ENCODE assay signal across 18 cellular contexts in genomic region chr5:179310439-179311090, GRCh38. TPM values are rescaled to one million over a fixed set of nuclear protein-coding genes. Genes with fewer than 3 reads are reported as not detected.
DNase-seq lines count a peak whose midpoint lies in the region; ATAC-seq and TF ChIP-seq lines count a peak whose summit lies in the region.
"Had no signal": no experiment of that assay in that cellular context is flagged by ENCODE, and none has a peak within 500 bp of the region (broad histone marks: within the 10 kb centered on the region; RNA-seq: fewer than 3 reads in every experiment).

No MANE protein-coding gene starts in this region.

- no peak overlapping the region for H2BK15ac ChIP-seq in IMR-90 (ENCODE audit: low read depth, low read length)

- H3K27ac Mint-ChIP-seq in stimulated activated effector memory CD8-positive, alpha-beta T cell treated with anti-CD3 and anti-CD28 coated beads, Interleukin-12 subunit alpha, Interleukin-12 subunit beta, amount 100 ng/mL, for 72 hours: no peak overlapping the region

- H3K27me3 ChIP-seq in right atrium auricular region (no peaks in the 10 kb centered on the region), IMR-90 (ENCODE audit: control insufficient read depth, insufficient read depth, low read length) (no peaks in the 10 kb centered on the region)

- H3K56ac ChIP-seq in IMR-90 (ENCODE audit: extremely low read depth, insufficient read depth, low read length): no peak overlapping the region

- no peaks in the 10 kb centered on the region for H3K9me3 Mint-ChIP-seq in stimulated activated effector memory CD8-positive, alpha-beta T cell treated with anti-CD3 and anti-CD28 coated beads, Interleukin-12 subunit alpha, Interleukin-12 subunit beta, amount 100 ng/mL, for 72 hours

- H3K9me3 ChIP-seq in right atrium auricular region: peaks cover 0 to 14% of the 10 kb centered on the region in 2 donors
- peaks cover 3% of the 10 kb centered on the region; the same call in 1 of the 2 replicates for H3K9me3 ChIP-seq in IMR-90 (ENCODE audit: control insufficient read depth, insufficient read depth, low read length)
- no peaks in the 10 kb centered on the region for H3K9me3 ChIP-seq in mucosa of descending colon
- H3K9me3 ChIP-seq: HAP-1 had no signal

- no peak overlapping the region for H3K27ac ChIP-seq in right atrium auricular region
- H3K27ac ChIP-seq in IMR-90 (ENCODE audit: insufficient read depth, low read length): no peak overlapping the region
- H3K27ac ChIP-seq: KMS-11, PC-9 had no signal

- peaks cover 14% of the 10 kb centered on the region; the same call in 1 of the 2 replicates for H3K9me1 ChIP-seq in IMR-90 (ENCODE audit: insufficient read depth, low read length)

- TF ChIP-seq POLR2A in IMR-90 (IDR thresholded peaks at IDR 0.05; ENCODE audit: low read depth, low read length): no peak

- no peak overlapping the region for H3K14ac ChIP-seq in IMR-90 (replicated peaks; ENCODE audit: low read depth, low read length)

- H3K23ac ChIP-seq in IMR-90 (ENCODE audit: low read depth, low read length): no peak overlapping the region

- CTCF ChIA-PET in IMR-90 (lab: Yijun Ruan, JAX): no interaction called here

- H2BK20ac ChIP-seq in IMR-90 (ENCODE audit: low read depth, low read length): no peak overlapping the region

- 75% methylated on average over 2 of the region's 9 CpGs; no CpG with 5 or more reads in 1 of the 2 experiments for WGBS in IMR-90 (ENCODE audit: extremely low coverage in 2 of 2, insufficient read length in 1 of 2), 2 experiments

- H2BK5ac ChIP-seq in IMR-90 (ENCODE audit: low read depth, low read length, poor library complexity, severe bottlenecking): no peak overlapping the region

- ATAC-seq in Right ventricle myocardium inferior (no peak), IMR-90 (ENCODE audit: low read depth) (no peak), mucosa of descending colon (no peak)
- peak; percentile 3 for ATAC-seq in stimulated activated effector memory CD8-positive, alpha-beta T cell treated with anti-CD3 and anti-CD28 coated beads, Interleukin-12 subunit alpha, Interleukin-12 subunit beta, amount 100 ng/mL, for 72 hours

- dilution Hi-C loops in IMR-90 (cut with HindIII; ENCODE audit: low sequenced_read_pairs, unreplicated experiment): no loop called here

- POLR2A ChIA-PET in IMR-90 (lab: Charles Lee; ENCODE audit: unreplicated experiment): no interaction called here

- no peak overlapping the region for H4K91ac ChIP-seq in IMR-90 (ENCODE audit: insufficient read depth, low read depth, low read length)

- no peak overlapping the region for H3K4me2 ChIP-seq in IMR-90 (ENCODE audit: low read depth, low read length)
- H3K4me2 ChIP-seq: KMS-11, PC-9 had no signal

- no peak overlapping the region for H3K4me3 Mint-ChIP-seq in stimulated activated effector memory CD8-positive, alpha-beta T cell treated with anti-CD3 and anti-CD28 coated beads, Interleukin-12 subunit alpha, Interleukin-12 subunit beta, amount 100 ng/mL, for 72 hours

- no peak overlapping the region for H2BK120ac ChIP-seq in IMR-90 (ENCODE audit: low read depth, low read length)

- intact Hi-C loops in Right ventricle myocardium inferior (cut with DNase I) (no loop called here), IMR-90 (cut with micrococcal nuclease) (no loop called here), mucosa of descending colon (cut with DNase I, micrococcal nuclease) (no loop called here)

- H3K9ac ChIP-seq in IMR-90 (ENCODE audit: low read depth, low read length): no peak overlapping the region
- H3K9ac ChIP-seq: KMS-11 had no signal

- H3K79me1 ChIP-seq in IMR-90 (ENCODE audit: low read depth in 1 of 2, low read length in 2 of 2): peaks cover 5 to 57% of the 10 kb centered on the region in 2 experiments; a peak in 3 of 4 replicates

- H4K5ac ChIP-seq in IMR-90 (ENCODE audit: low read depth, low read length): no peak overlapping the region

- H3K36me3 ChIP-seq in right atrium auricular region (no peaks in the 10 kb centered on the region), IMR-90 (ENCODE audit: control insufficient read depth, insufficient read depth, low read length) (no peaks in the 10 kb centered on the region), mucosa of descending colon (ENCODE audit: low read depth) (no peaks in the 10 kb centered on the region)
- H3K36me3 ChIP-seq: HAP-1 had no signal

- peak; percentile 46 for DNase-seq in Right ventricle myocardium inferior (ENCODE audit: missing footprints)
- DNase-seq in right atrium auricular region (ENCODE audit: low spot score): no peak
- no peak for DNase-seq in IMR-90
- DNase-seq in mucosa of descending colon: peak in 2 of 3 donors; percentile 8 to 29
- DNase-seq in stimulated activated effector memory CD8-positive, alpha-beta T cell treated with anti-CD3 and anti-CD28 coated beads, Interleukin-12 subunit alpha, Interleukin-12 subunit beta, amount 100 ng/mL, for 72 hours (ENCODE audit: low spot score in 2 of 2): no peak
- DNase-seq in DMS114 treated with DMSO at 0.1 percent for 48 hours (lab: John Stamatoyannopoulos, UW; ENCODE audit: unreplicated experiment): no peak
- no peak for DNase-seq in OCI-M1 (lab: John Stamatoyannopoulos, UW)
- DNase-seq in foreskin fibroblast: no peak
- DNase-seq: C1 segment of cervical spinal cord, DMS 273 treated with DMSO at 0.1 percent for 48 hours, GF-D8, NCI-H1436, NCI-H2029, NCI-H774, PC-9 had no signal

- no TSS peak for BruUV-seq in IMR-90 (replicated peaks; lab: Mats Ljungman, UMichigan)

- H2AFZ ChIP-seq in IMR-90 (replicated peaks; ENCODE audit: low read length, poor library complexity): no peak overlapping the region
- H2AFZ ChIP-seq: PC-9 had no signal

- in situ Hi-C loops in IMR-90 (cut with MboI; ENCODE audit: low sequenced_read_pairs): no loop called here

- H2AK9ac ChIP-seq in IMR-90 (replicated peaks; ENCODE audit: low read depth, low read length, poor library complexity): peak overlapping the region; percentile 29

- H4K8ac ChIP-seq in IMR-90 (ENCODE audit: low read depth in 2 of 2, low read length in 2 of 2): no peak overlapping the region

- no peak overlapping the region for H3K4me3 ChIP-seq in right atrium auricular region
- H3K4me3 ChIP-seq in IMR-90 (ENCODE audit: insufficient read depth, low read depth, low read length): no peak overlapping the region
- no peak overlapping the region for H3K4me3 ChIP-seq in mucosa of descending colon
- no peak overlapping the region for H3K4me3 ChIP-seq in foreskin fibroblast (ENCODE audit: low read depth in 1 of 2, low read length in 2 of 2)
- H3K4me3 ChIP-seq: HAP-1, PC-9 had no signal

- 0 out of 2 replicates have a peak, but pooled peaks cover 4% of the 10 kb centered on the region for H4K20me1 ChIP-seq in IMR-90 (ENCODE audit: insufficient read depth, low read length)

- TF ChIP-seq CTCF in right atrium auricular region (IDR thresholded peaks at IDR 0.05) (no peak), IMR-90 (conservative IDR thresholded peaks at IDR 0.05; ENCODE audit: low read depth, low read length) (no peak), mucosa of descending colon (IDR thresholded peaks at IDR 0.05) (no peak), foreskin fibroblast (IDR thresholded peaks at IDR 0.05; ENCODE audit: low read depth, low read length) (no peak)

- no peak overlapping the region for H3K18ac ChIP-seq in IMR-90 (ENCODE audit: low read depth, low read length)

- no peaks in the 10 kb centered on the region for H3K36me3 Mint-ChIP-seq in stimulated activated effector memory CD8-positive, alpha-beta T cell treated with anti-CD3 and anti-CD28 coated beads, Interleukin-12 subunit alpha, Interleukin-12 subunit beta, amount 100 ng/mL, for 72 hours

- H3K4me1 ChIP-seq in right atrium auricular region (peaks cover 0 to 12% of the 10 kb centered on the region in 2 donors), IMR-90 (ENCODE audit: control insufficient read depth, insufficient read depth, low read length) (peaks cover 20% of the 10 kb centered on the region), mucosa of descending colon (ENCODE audit: low read depth) (no peaks in the 10 kb centered on the region)
- H3K4me1 ChIP-seq: HAP-1 had no signal

- no peak overlapping the region for H3K4ac ChIP-seq in IMR-90 (ENCODE audit: low read depth, low read length)

- H2AK5ac ChIP-seq in IMR-90 (ENCODE audit: low read depth, low read length): no peak overlapping the region

- no peak for TF ChIP-seq RAD21 in IMR-90 (IDR thresholded peaks at IDR 0.05; ENCODE audit: low read length)

- no peaks in the 10 kb centered on the region for H3K4me1 Mint-ChIP-seq in stimulated activated effector memory CD8-positive, alpha-beta T cell treated with anti-CD3 and anti-CD28 coated beads, Interleukin-12 subunit alpha, Interleukin-12 subunit beta, amount 100 ng/mL, for 72 hours

TF ChIP-seq in IMR-90, 13 proteins besides CTCF, POLR2A, EP300 and RAD21 (continues in another document):
- TF ChIP-seq FOS (IDR thresholded peaks at IDR 0.05; ENCODE audit: low read depth, low read length): no peak
- no peak for TF ChIP-seq MXI1 (IDR thresholded peaks at IDR 0.05; ENCODE audit: borderline replicate concordance, low read depth, low read length)
- TF ChIP-seq MAZ (IDR thresholded peaks at IDR 0.05; ENCODE audit: borderline replicate concordance, low read depth, low read length): no peak
- no peak for TF ChIP-seq BHLHE40 (IDR thresholded peaks at IDR 0.05; ENCODE audit: low read depth, low read length)
- TF ChIP-seq SMC3 (IDR thresholded peaks at IDR 0.05; ENCODE audit: low read depth, low read length): no peak
- TF ChIP-seq NFE2L2 (IDR thresholded peaks at IDR 0.05; ENCODE audit: low read depth, low read length): no peak
- no peak for TF ChIP-seq ELK1 (IDR thresholded peaks at IDR 0.05; ENCODE audit: borderline replicate concordance, low read depth, low read length)
- no peak for TF ChIP-seq MAFK (IDR thresholded peaks at IDR 0.05; ENCODE audit: low read depth, low read length)
- TF ChIP-seq CHD1 (IDR thresholded peaks at IDR 0.05; ENCODE audit: low read depth, low read length): no peak
- no peak for TF ChIP-seq RFX5 (IDR thresholded peaks at IDR 0.05; ENCODE audit: low read depth, low read length)

RNA-seq across cellular contexts. Expression of gene ADAMTS2, which starts 34.7 kb away (rescaled TPM):
- total RNA-seq in Right ventricle myocardium inferior (3.7 TPM), right atrium auricular region (10 to 100 TPM; 13.6 to 13.7 TPM), IMR-90 (2012; rRNA removed) (18.3 and 19.0 TPM in 2 replicates), mucosa of descending colon (1 to 10 TPM; 1.3 to 9.2 (median 7.3) TPM)
- polyA plus RNA-seq in IMR-90 (2012; rRNA removed): 58.8 and 68.2 TPM in 2 replicates
- 45.1 and 77.2 TPM in 2 replicates for polyA plus RNA-seq in IMR-90 (2012; cell fraction: cytosol; rRNA removed)
- polyA plus RNA-seq in IMR-90 (2012; cell fraction: nucleus; rRNA removed; ENCODE audit: low replicate concordance): 77.0 and 118 TPM in 2 replicates
- total RNA-seq: NCI-H460, PC-9 had no signal

Comparison
In these comparisons a context has a peak if more than half of its experiments do, and no peak if none do; other contexts are left out.
1. DNase-seq: peak in Right ventricle myocardium inferior (single experiment) and mucosa of descending colon (2 of 3); none in right atrium auricular region (single experiment), IMR-90 (single experiment), stimulated activated effector memory CD8-positive, alpha-beta T cell treated with anti-CD3 and anti-CD28 coated beads, Interleukin-12 subunit alpha, Interleukin-12 subunit beta, amount 100 ng/mL, for 72 hours (0 of 2), DMS114 treated with DMSO at 0.1 percent for 48 hours (single experiment), OCI-M1 (single experiment) and foreskin fibroblast (0 of 2).